In genomic region chr19:901216-902092, GRCh38 we compare ENCODE assay signal across 14 cellular contexts. TPM values are rescaled to one million over a fixed set of nuclear protein-coding genes. Genes with fewer than 3 reads are reported as not detected.
DNase-seq lines count a peak whose midpoint lies in the region; ATAC-seq, FAIRE-seq and TF ChIP-seq lines count a peak whose summit lies in the region.
"Had no signal": no experiment of that assay in that cellular context is flagged by ENCODE, and none has a peak within 500 bp of the region (broad histone marks: within the 10 kb centered on the region; RNA-seq: fewer than 3 reads in every experiment).

No MANE protein-coding gene starts in this region.

- H3K27ac ChIP-seq in HEK293 (ENCODE audit: extremely low read depth, low read depth, low read length) = no peak overlapping the region
- H3K27ac ChIP-seq in K562 (ENCODE audit: extremely low read depth, low read depth, low read length) = peak overlapping the region; percentile 55; the same call in 1 of the 3 replicates
- peak overlapping the region; percentile 36 for H3K27ac ChIP-seq in neutrophil
- no peak overlapping the region for H3K27ac ChIP-seq in upper lobe of left lung

- H3K36me3 ChIP-seq in HEK293 (ENCODE audit: control insufficient read depth in 2 of 2, insufficient read depth in 1 of 2, low read length in 2 of 2) = peaks cover 0 to 15% of the 10 kb centered on the region in 2 experiments; a peak in 1 of 3 replicates
- H3K36me3 ChIP-seq in K562 (ENCODE audit: control insufficient read depth, insufficient read depth, low read length) = peaks cover 70% of the 10 kb centered on the region; the same call in 2 of the 3 replicates
- peaks cover 82% of the 10 kb centered on the region for H3K36me3 ChIP-seq in neutrophil
- peaks cover 0 to 41% (median 30%) of the 10 kb centered on the region in 4 donors for H3K36me3 ChIP-seq in upper lobe of left lung

- DNase-seq in K562 (ENCODE audit: extremely low read depth in 1 of 4, low spot score in 3 of 4) = no peak
- DNase-seq in upper lobe of left lung = no peak
- DNase-seq: KG1; NCI-H1417 treated with DMSO at 0.1 percent for 48 hours; NCI-H1930; NK-92 treated with Interleukin-12 subunit alpha and Interleukin-12 subunit beta, amount 100 ng/mL, for 24 hours; SIG-M5 had no signal

- no TSS peak for BruUV-seq in K562 (replicated peaks; lab: Mats Ljungman, UMichigan)

- no peak overlapping the region for H3K4me3 ChIP-seq in HEK293 (ENCODE audit: low read depth, low read length)
- peak overlapping the region; percentile 16; the same call in 1 of the 2 replicates for H3K4me3 ChIP-seq in K562
- no peak overlapping the region for H3K4me3 ChIP-seq in neutrophil (ENCODE audit: low read depth in 1 of 2, low read length in 1 of 2)
- no peak overlapping the region for H3K4me3 ChIP-seq in upper lobe of left lung

- in situ Hi-C loops in K562 (cut with MboI) = no loop called here

- FAIRE-seq in K562 (lab: Jason Lieb, UNC) = no peak

- no peak overlapping the region for H2AFZ ChIP-seq in K562 (ENCODE audit: low read depth, low read length)

- TF ChIP-seq RAD21 in K562 (CRISPR knock-in tag; conservative IDR thresholded peaks at IDR 0.05 in 1 of 2, IDR thresholded peaks at IDR 0.05 in 1 of 2) = no peak

- H3K9me3 ChIP-seq in HEK293 (ENCODE audit: control insufficient read depth, insufficient read depth, low read depth, low read length) = no peaks in the 10 kb centered on the region
- H3K9me3 ChIP-seq in K562 (replicated peaks; ENCODE audit: control insufficient read depth, insufficient read depth, low read depth, low read length) = no peaks in the 10 kb centered on the region
- H3K9me3 ChIP-seq in neutrophil = no peaks in the 10 kb centered on the region
- no peaks in the 10 kb centered on the region for H3K9me3 ChIP-seq in upper lobe of left lung

- peaks cover 62% of the 10 kb centered on the region for H3K79me2 ChIP-seq in K562 (ENCODE audit: control insufficient read depth, insufficient read depth, low read length)

- H3K9ac ChIP-seq in K562 (ENCODE audit: insufficient read depth in 1 of 2, low read depth in 2 of 2, low read length in 2 of 2) = peak overlapping the region in 1 of 2 experiments; percentile 85; a peak in 2 of 4 replicates

- H4K20me1 ChIP-seq in K562 (replicated peaks; ENCODE audit: control insufficient read depth, insufficient read depth, low read length) = peaks cover 12% of the 10 kb centered on the region

- POLR2A ChIA-PET in HEK293 (lab: Yijun Ruan, JAX) (interaction anchor here (0.7 kb wide), 1 partner anchor 21 kb away, joined by 7 read pairs; no protein-coding TSS in a partner anchor), K562 (lab: Yijun Ruan, JAX) (interaction anchor here (0.6 to 3.2 kb wide), 2 partner anchors 8 to 10 kb away, joined by 3 to 15 read pairs; partner anchors contain the start of genes MED16 and RNU6-9)

- 66% methylated on average over 18 of the region's 27 CpGs for WGBS in K562 (ENCODE audit: insufficient coverage, low coverage, missing lambda C conversion rate)
- 99 to 100% methylated on average over 12 to 22 of the region's 27 CpGs for WGBS in upper lobe of left lung, 2 donors

- peak overlapping the region; percentile 23; the same call in 1 of the 2 replicates for H3K4me2 ChIP-seq in K562 (ENCODE audit: insufficient read depth, low read length)

- H3K27me3 ChIP-seq in K562 (ENCODE audit: control insufficient read depth in 2 of 2, insufficient read depth in 2 of 2, low read length in 2 of 2) (no peaks in the 10 kb centered on the region), neutrophil (no peaks in the 10 kb centered on the region), upper lobe of left lung (no peaks in the 10 kb centered on the region)

- CTCF ChIA-PET in HEK293 (lab: Yijun Ruan, JAX) = interaction anchor here (0.7 to 1.2 kb wide), 2 partner anchors 37 to 80 kb away, joined by 4 to 6 read pairs; no protein-coding TSS in a partner anchor
- CTCF ChIA-PET in K562 (lab: Yijun Ruan, JAX; ENCODE audit: low intra/inter-chr PET ratio) = interaction anchor here (0.6 kb wide), 1 partner anchor 100 kb away, joined by 3 read pairs; no protein-coding TSS in a partner anchor

- ATAC-seq in K562 (no peak), upper lobe of left lung (ENCODE audit: low FRiP score in 2 of 2) (no peak), HG03159 (IDR thresholded peaks at IDR 0.05; ENCODE audit: unreplicated experiment) (no peak)

- H3K9me1 ChIP-seq in K562 (ENCODE audit: control insufficient read depth, insufficient read depth, low read length) = peaks cover 5% of the 10 kb centered on the region

- TF ChIP-seq POLR2A in K562 (conservative IDR thresholded peaks at IDR 0.05) (no peak), upper lobe of left lung (IDR thresholded peaks at IDR 0.05) (no peak)

- intact Hi-C loops in K562 (cut with micrococcal nuclease) = no loop called here

- TF ChIP-seq CTCF in HEK293 (tag by site-specific recombination; IDR thresholded peaks at IDR 0.05) (no peak), K562 (IDR thresholded peaks at IDR 0.05 in 2 of 3, conservative IDR thresholded peaks at IDR 0.05 in 1 of 3; ENCODE audit: insufficient read depth in 2 of 3, low read depth in 1 of 3, low read length in 3 of 3) (no peak), neutrophil (IDR thresholded peaks at IDR 0.05) (no peak), upper lobe of left lung (IDR thresholded peaks at IDR 0.05) (no peak)

- no peak for TF ChIP-seq EP300 in K562 (IDR thresholded peaks at IDR 0.05; ENCODE audit: low read length)
- no peak for TF ChIP-seq EP300 in upper lobe of left lung (IDR thresholded peaks at IDR 0.05)

- H3K4me1 ChIP-seq in HEK293 (ENCODE audit: control insufficient read depth, insufficient read depth, low read length) (no peaks in the 10 kb centered on the region; the same call in 1 of the 2 replicates), K562 (replicated peaks in 1 of 2; ENCODE audit: control insufficient read depth in 2 of 2, insufficient read depth in 2 of 2, low read length in 2 of 2) (peaks cover 42 to 82% of the 10 kb centered on the region in 2 experiments), neutrophil (ENCODE audit: control insufficient read depth in 1 of 2, insufficient read depth in 1 of 2, low read depth in 1 of 2, low read length in 1 of 2) (peaks cover 16 to 27% of the 10 kb centered on the region in 2 experiments), upper lobe of left lung (no peaks in the 10 kb centered on the region)

RNA-seq across cellular contexts. Expression of gene RNU6-9, which starts 8.2 kb away (rescaled TPM):
- not detected in 2 replicates for total RNA-seq in K562 (2011; cell fraction: chromatin; rRNA removed; ENCODE audit: low replicate concordance)
- total RNA-seq in K562 (2011; cell fraction: nucleolus; rRNA removed) = not detected in 2 replicates
- not detected in 2 replicates for total RNA-seq in K562 (2011; cell fraction: nucleoplasm; rRNA removed)
- total RNA-seq in K562 (2014; rRNA removed) (not detected in 2 replicates), K562 (2014; rRNA removed; fragmentation: Illumina TruSeq; extraction: Trizol) (not detected in 2 replicates), K562 (2015; rRNA removed; fragmentation: Illumina TruSeq; extraction: Trizol) (not detected in 2 replicates), K562 (2021) (not detected in 2 replicates), upper lobe of left lung (not detected)
- polyA plus RNA-seq in K562 (2011; rRNA removed) (not detected in 2 replicates), K562 (2014; fragmentation: Illumina TruSeq; extraction: Trizol) (not detected in 2 replicates), K562 (2014; fragmentation: Nextera tagmentation; extraction: Ambion mirVana) (not detected), K562 (2014; rRNA removed) (not detected in 2 replicates)
- polyA plus RNA-seq in K562 (2011; cell fraction: cytosol; rRNA removed) = not detected in 2 replicates
- polyA plus RNA-seq in K562 (2011; cell fraction: nucleus; rRNA removed) = not detected in 2 replicates
- polyA plus RNA-seq in K562 (2012) = not detected in 2 replicates
- polyA minus RNA-seq in K562 (2011; rRNA and poly(A)+ RNA removed) = under 0.01 TPM in 2 replicates
- 667 TPM in 1 of 2 replicates, not detected in the other for polyA minus RNA-seq in K562 (2011; cell fraction: cytosol; rRNA and poly(A)+ RNA removed)
- polyA minus RNA-seq in K562 (2011; cell fraction: nucleus; rRNA and poly(A)+ RNA removed) = under 0.01 TPM in 1 of 2 replicates, not detected in the other
- total RNA-seq: CD8-positive, alpha-beta T cell; H9; OCI-LY7 had no signal
- polyA plus RNA-seq: BJ had no signal

RNA-seq across cellular contexts. Expression of gene MED16, which starts 8.5 kb away (rescaled TPM):
- total RNA-seq in K562 (2011; cell fraction: chromatin; rRNA removed; ENCODE audit: low replicate concordance) = 28.6 and 108 TPM in 2 replicates
- 71.0 and 80.0 TPM in 2 replicates for total RNA-seq in K562 (2011; cell fraction: nucleolus; rRNA removed)
- total RNA-seq in K562 (2011; cell fraction: nucleoplasm; rRNA removed) = 33.8 and 41.3 TPM in 2 replicates
- total RNA-seq in K562 (2014; rRNA removed) = 15.6 and 22.1 TPM in 2 replicates
- 1.2 and 1.8 TPM in 2 replicates for total RNA-seq in K562 (2014; rRNA removed; fragmentation: Illumina TruSeq; extraction: Trizol)
- total RNA-seq in K562 (2015; rRNA removed; fragmentation: Illumina TruSeq; extraction: Trizol) = 8.6 and 9.3 TPM in 2 replicates
- 59.6 and 59.9 TPM in 2 replicates for total RNA-seq in K562 (2021)
- polyA plus RNA-seq in K562 (2011; rRNA removed) = 10.3 and 26.2 TPM in 2 replicates
- polyA plus RNA-seq in K562 (2011; cell fraction: cytosol; rRNA removed) = 36.6 and 87.3 TPM in 2 replicates
- polyA plus RNA-seq in K562 (2011; cell fraction: nucleus; rRNA removed) = 34.7 and 60.1 TPM in 2 replicates
- 34.1 and 52.5 TPM in 2 replicates for polyA plus RNA-seq in K562 (2012)
- polyA plus RNA-seq in K562 (2014; fragmentation: Illumina TruSeq; extraction: Trizol) = 7.1 and 20.0 TPM in 2 replicates
- polyA plus RNA-seq in K562 (2014; fragmentation: Nextera tagmentation; extraction: Ambion mirVana) = 1 to 10 TPM in 1 of 2 experiments, under 1 TPM in 1; 0.89 to 1.3 TPM
- polyA plus RNA-seq in K562 (2014; rRNA removed) = 21.2 and 30.2 TPM in 2 replicates
- polyA minus RNA-seq in K562 (2011; rRNA and poly(A)+ RNA removed) = 10.3 and 15.6 TPM in 2 replicates
- 72.1 and 84.4 TPM in 2 replicates for polyA minus RNA-seq in K562 (2011; cell fraction: cytosol; rRNA and poly(A)+ RNA removed)
- 33.7 and 37.4 TPM in 2 replicates for polyA minus RNA-seq in K562 (2011; cell fraction: nucleus; rRNA and poly(A)+ RNA removed)
- total RNA-seq in upper lobe of left lung = 100 to 1,000 TPM in 2 of 6 donors, 10 to 100 TPM in 4; 33.5 to 110 (median 62.1) TPM

RNA-seq across cellular contexts. Expression of gene R3HDM4, which starts 11.6 kb away (rescaled TPM):
- total RNA-seq in K562 (2011; cell fraction: chromatin; rRNA removed; ENCODE audit: low replicate concordance) = 66.6 and 166 TPM in 2 replicates
- 109 and 113 TPM in 2 replicates for total RNA-seq in K562 (2011; cell fraction: nucleolus; rRNA removed)
- total RNA-seq in K562 (2011; cell fraction: nucleoplasm; rRNA removed) = 92.6 and 119 TPM in 2 replicates
- total RNA-seq in K562 (2014; rRNA removed) (63.2 and 75.6 TPM in 2 replicates), K562 (2014; rRNA removed; fragmentation: Illumina TruSeq; extraction: Trizol) (21.4 and 26.2 TPM in 2 replicates), K562 (2015; rRNA removed; fragmentation: Illumina TruSeq; extraction: Trizol) (44.6 and 46.1 TPM in 2 replicates), K562 (2021) (133 and 138 TPM in 2 replicates), upper lobe of left lung (10 to 100 TPM; 39.6 to 71.2 (median 63.3) TPM)
- polyA plus RNA-seq in K562 (2011; rRNA removed) (59.0 and 93.9 TPM in 2 replicates), K562 (2014; fragmentation: Illumina TruSeq; extraction: Trizol) (87.6 and 109 TPM in 2 replicates), K562 (2014; fragmentation: Nextera tagmentation; extraction: Ambion mirVana) (1 to 10 TPM; 3.2 to 5.6 TPM), K562 (2014; rRNA removed) (140 and 154 TPM in 2 replicates)
- polyA plus RNA-seq in K562 (2011; cell fraction: cytosol; rRNA removed) = 105 and 207 TPM in 2 replicates
- polyA plus RNA-seq in K562 (2011; cell fraction: nucleus; rRNA removed) = 149 and 223 TPM in 2 replicates
- 85.0 and 165 TPM in 2 replicates for polyA plus RNA-seq in K562 (2012)
- 11.6 and 16.6 TPM in 2 replicates for polyA minus RNA-seq in K562 (2011; rRNA and poly(A)+ RNA removed)
- polyA minus RNA-seq in K562 (2011; cell fraction: cytosol; rRNA and poly(A)+ RNA removed) = 30.8 and 60.9 TPM in 2 replicates
- 22.8 and 25.2 TPM in 2 replicates for polyA minus RNA-seq in K562 (2011; cell fraction: nucleus; rRNA and poly(A)+ RNA removed)

RNA-seq across cellular contexts. Expression of gene KISS1R, which starts 15.7 kb away (rescaled TPM):
- total RNA-seq in K562 (2011; cell fraction: chromatin; rRNA removed; ENCODE audit: low replicate concordance) = 13.9 and 50.0 TPM in 2 replicates
- total RNA-seq in K562 (2011; cell fraction: nucleolus; rRNA removed) = 79.5 and 104 TPM in 2 replicates
- 29.6 and 30.1 TPM in 2 replicates for total RNA-seq in K562 (2011; cell fraction: nucleoplasm; rRNA removed)
- 19.3 and 26.7 TPM in 2 replicates for total RNA-seq in K562 (2014; rRNA removed)
- 0.80 and 1.1 TPM in 2 replicates for total RNA-seq in K562 (2014; rRNA removed; fragmentation: Illumina TruSeq; extraction: Trizol)
- total RNA-seq in K562 (2015; rRNA removed; fragmentation: Illumina TruSeq; extraction: Trizol) = 2.0 and 2.7 TPM in 2 replicates
- 36.2 and 39.4 TPM in 2 replicates for total RNA-seq in K562 (2021)
- 2.8 and 6.3 TPM in 2 replicates for polyA plus RNA-seq in K562 (2011; rRNA removed)
- 4.3 and 59.2 TPM in 2 replicates for polyA plus RNA-seq in K562 (2011; cell fraction: cytosol; rRNA removed)
- polyA plus RNA-seq in K562 (2011; cell fraction: nucleus; rRNA removed) = 36.4 and 172 TPM in 2 replicates
- 6.9 and 23.9 TPM in 2 replicates for polyA plus RNA-seq in K562 (2012)
- 0.37 and 2.7 TPM in 2 replicates for polyA plus RNA-seq in K562 (2014; fragmentation: Illumina TruSeq; extraction: Trizol)
- polyA plus RNA-seq in K562 (2014; fragmentation: Nextera tagmentation; extraction: Ambion mirVana) = under 1 TPM; 0.55 to 0.75 TPM
- polyA plus RNA-seq in K562 (2014; rRNA removed) = 17.3 and 26.8 TPM in 2 replicates
- polyA minus RNA-seq in K562 (2011; rRNA and poly(A)+ RNA removed) = 0.30 and 1.8 TPM in 2 replicates
- polyA minus RNA-seq in K562 (2011; cell fraction: cytosol; rRNA and poly(A)+ RNA removed) = 5.8 and 14.1 TPM in 2 replicates
- polyA minus RNA-seq in K562 (2011; cell fraction: nucleus; rRNA and poly(A)+ RNA removed) = 5.8 and 22.6 TPM in 2 replicates
- total RNA-seq in upper lobe of left lung = not detected
- total RNA-seq: OCI-LY7 had no signal
- polyA plus RNA-seq: BJ had no signal

RNA-seq across cellular contexts. Expression of gene ARID3A, which starts 24.4 kb away (rescaled TPM):
- total RNA-seq in K562 (2011; cell fraction: chromatin; rRNA removed; ENCODE audit: low replicate concordance) = 89.0 and 254 TPM in 2 replicates
- total RNA-seq in K562 (2011; cell fraction: nucleolus; rRNA removed) = 180 and 206 TPM in 2 replicates
- 120 and 121 TPM in 2 replicates for total RNA-seq in K562 (2011; cell fraction: nucleoplasm; rRNA removed)
- 55.2 and 62.0 TPM in 2 replicates for total RNA-seq in K562 (2014; rRNA removed)
- total RNA-seq in K562 (2014; rRNA removed; fragmentation: Illumina TruSeq; extraction: Trizol) = 14.8 and 16.4 TPM in 2 replicates
- total RNA-seq in K562 (2015; rRNA removed; fragmentation: Illumina TruSeq; extraction: Trizol) = 39.0 and 41.3 TPM in 2 replicates
- 97.2 and 118 TPM in 2 replicates for total RNA-seq in K562 (2021)
- polyA plus RNA-seq in K562 (2011; rRNA removed) = 27.9 and 44.1 TPM in 2 replicates
- polyA plus RNA-seq in K562 (2011; cell fraction: cytosol; rRNA removed) = 43.2 and 88.8 TPM in 2 replicates
- polyA plus RNA-seq in K562 (2011; cell fraction: nucleus; rRNA removed) = 58.8 and 128 TPM in 2 replicates
- 49.0 and 52.3 TPM in 2 replicates for polyA plus RNA-seq in K562 (2012)
- polyA plus RNA-seq in K562 (2014; fragmentation: Illumina TruSeq; extraction: Trizol) = 31.2 and 62.4 TPM in 2 replicates
- polyA plus RNA-seq in K562 (2014; fragmentation: Nextera tagmentation; extraction: Ambion mirVana) = 1 to 10 TPM; 1.4 to 2.0 TPM
- polyA plus RNA-seq in K562 (2014; rRNA removed) = 31.0 and 46.7 TPM in 2 replicates
- 36.2 and 53.3 TPM in 2 replicates for polyA minus RNA-seq in K562 (2011; rRNA and poly(A)+ RNA removed)
- 119 and 167 TPM in 2 replicates for polyA minus RNA-seq in K562 (2011; cell fraction: cytosol; rRNA and poly(A)+ RNA removed)
- 45.8 and 47.4 TPM in 2 replicates for polyA minus RNA-seq in K562 (2011; cell fraction: nucleus; rRNA and poly(A)+ RNA removed)
- 10 to 100 TPM in 4 of 6 donors, 1 to 10 TPM in 2; 7.1 to 54.5 (median 19.2) TPM for total RNA-seq in upper lobe of left lung

Comparison
In these comparisons a context has a peak if more than half of its experiments do, and no peak if none do; other contexts are left out.
1. H3K27ac ChIP-seq: peak in K562 (single experiment) and neutrophil (single experiment); none in HEK293 (single experiment) and upper lobe of left lung (0 of 4).
2. Of the 44 proteins assayed by ChIP-seq in both K562 and HEK293: peak only in K562: ZBTB7A; only in HEK293: none; in both: none; in neither: 43.